In genomic region chr15:70475439-70475781, GRCh38 we compare ENCODE assay signal across 12 cellular contexts.
DNase-seq lines count a peak whose midpoint lies in the region; ATAC-seq, FAIRE-seq and TF ChIP-seq lines count a peak whose summit lies in the region.
"Had no signal": no experiment of that assay in that cellular context is flagged by ENCODE, and none has a peak within 500 bp of the region (broad histone marks: within the 10 kb centered on the region; RNA-seq: fewer than 3 reads in every experiment).

No MANE protein-coding gene starts in this region.

- no peaks in the 10 kb centered on the region for H3K79me2 ChIP-seq in endothelial cell of umbilical vein (ENCODE audit: control insufficient read depth, insufficient read depth, low read length)

- no peaks in the 10 kb centered on the region for H4K20me1 ChIP-seq in endothelial cell of umbilical vein (replicated peaks; ENCODE audit: control insufficient read depth, extremely low read depth, insufficient read depth, low read length)

- intact Hi-C loops in endothelial cell of umbilical vein (cut with micrococcal nuclease) = loop anchor here (1.0 to 10.0 kb wide), 4 partner anchors 33 to 918 kb away; no protein-coding TSS in a partner anchor

- H3K27ac Mint-ChIP-seq in CD8-positive, alpha-beta memory T cell = peak overlapping the region in 2 of 8 donors; percentile 47 to 61

- no peaks in the 10 kb centered on the region for H3K9me3 ChIP-seq in CD8-positive, alpha-beta memory T cell (ENCODE audit: low read length)
- H3K9me3 ChIP-seq in endothelial cell of umbilical vein (replicated peaks; ENCODE audit: control insufficient read depth, insufficient read depth, low read length) (no peaks in the 10 kb centered on the region), skeletal muscle satellite cell (replicated peaks; ENCODE audit: low read length) (no peaks in the 10 kb centered on the region), WERI-Rb-1 (ENCODE audit: severe bottlenecking) (no peaks in the 10 kb centered on the region)

- no peaks in the 10 kb centered on the region for H3K36me3 Mint-ChIP-seq in CD8-positive, alpha-beta memory T cell

- H3K9ac ChIP-seq in endothelial cell of umbilical vein (replicated peaks; ENCODE audit: extremely low read depth, insufficient read depth, low read length) (peak overlapping the region; percentile 49), skeletal muscle satellite cell (ENCODE audit: low read depth, low read length) (peak overlapping the region; percentile 71)

- POLR2A ChIA-PET in CD8-positive, alpha-beta memory T cell (lab: Charles Lee) = interaction anchor here (1.4 kb wide), 1 partner anchor 17 kb away, joined by 4 read pairs; no protein-coding TSS in a partner anchor
- POLR2A ChIA-PET in RWPE1 (lab: Yijun Ruan, JAX; ENCODE audit: low non-redundant PET) (no interaction called here), endothelial cell of umbilical vein (lab: Charles Lee) (no interaction called here)

- dilution Hi-C loops in endothelial cell of umbilical vein (cut with MboI; ENCODE audit: extremely low pct_ligation_motif_present, low sequenced_read_pairs) = no loop called here

- TF ChIP-seq POLR2A in endothelial cell of umbilical vein (IDR thresholded peaks at IDR 0.05; ENCODE audit: low read depth, low read length) = no peak

- peaks cover 43% of the 10 kb centered on the region for H3K4me1 ChIP-seq in CD8-positive, alpha-beta memory T cell (ENCODE audit: insufficient read depth, low read length)
- peaks cover 26% of the 10 kb centered on the region for H3K4me1 ChIP-seq in endothelial cell of umbilical vein (ENCODE audit: control insufficient read depth, extremely low read depth, insufficient read depth, low read length)
- H3K4me1 ChIP-seq in skeletal muscle satellite cell (ENCODE audit: control insufficient read depth, insufficient read depth, low read length) = peaks cover 34% of the 10 kb centered on the region

- H3K9me1 ChIP-seq in endothelial cell of umbilical vein (replicated peaks; ENCODE audit: control insufficient read depth, extremely low read depth, insufficient read depth, low read length) = no peaks in the 10 kb centered on the region

- no peak for FAIRE-seq in endothelial cell of umbilical vein (lab: Jason Lieb, UNC)
- FAIRE-seq: G401.6 had no signal

- H3K4me1 Mint-ChIP-seq in CD8-positive, alpha-beta memory T cell = peaks cover 42 to 56% (median 42%) of the 10 kb centered on the region in 3 donors

- H3K4me2 ChIP-seq in endothelial cell of umbilical vein (ENCODE audit: insufficient read depth, low read length) = peak overlapping the region; percentile 79
- peak overlapping the region; percentile 73 for H3K4me2 ChIP-seq in skeletal muscle satellite cell (ENCODE audit: low read length)

- H3K27me3 Mint-ChIP-seq in CD8-positive, alpha-beta memory T cell = peaks cover 7 to 23% of the 10 kb centered on the region in 2 donors

- TF ChIP-seq CTCF in RWPE1 (conservative IDR thresholded peaks at IDR 0.05; ENCODE audit: low read depth) (no peak), endothelial cell of umbilical vein (IDR thresholded peaks at IDR 0.05; ENCODE audit: extremely low read depth in 1 of 2, insufficient read depth in 1 of 2, low read depth in 1 of 2, low read length in 2 of 2) (no peak), WERI-Rb-1 (IDR thresholded peaks at IDR 0.05; ENCODE audit: low read depth, low read length) (no peak)

- no peak for DNase-seq in CD8-positive, alpha-beta memory T cell
- DNase-seq in RWPE1 (ENCODE audit: low spot score) = no peak
- no peak for DNase-seq in endothelial cell of umbilical vein (ENCODE audit: low read depth, low spot score)
- no peak for DNase-seq in NCI-H146 treated with DMSO at 0.1 percent for 48 hours (lab: John Stamatoyannopoulos, UW; ENCODE audit: unreplicated experiment)
- no peak for DNase-seq in WERI-Rb-1
- DNase-seq: activated CD8-positive, alpha-beta memory T cell treated with anti-CD3 and anti-CD28 coated beads, Interleukin-2, amount 50 U/mL, for 48 hours; NCI-H2171 had no signal

- H3K4me3 Mint-ChIP-seq in CD8-positive, alpha-beta memory T cell = peak overlapping the region in 6 of 7 donors; percentile 57 to 75 (median 66)

- ATAC-seq in HG02759 (IDR thresholded peaks at IDR 0.05; ENCODE audit: unreplicated experiment) (no peak), HG03432 (IDR thresholded peaks at IDR 0.05; ENCODE audit: unreplicated experiment) (no peak)

- H3K27me3 ChIP-seq in CD8-positive, alpha-beta memory T cell (ENCODE audit: insufficient read depth, low read length, poor library complexity, severe bottlenecking) = peaks cover 4% of the 10 kb centered on the region
- H3K27me3 ChIP-seq in endothelial cell of umbilical vein (ENCODE audit: control insufficient read depth in 2 of 2, insufficient read depth in 2 of 2, low read length in 2 of 2) (no peaks in the 10 kb centered on the region), skeletal muscle satellite cell (ENCODE audit: control insufficient read depth, insufficient read depth, low read length) (peaks cover 12% of the 10 kb centered on the region), WERI-Rb-1 (ENCODE audit: insufficient read depth, low read depth, severe bottlenecking) (no peaks in the 10 kb centered on the region)

- CTCF ChIA-PET in CD8-positive, alpha-beta memory T cell (lab: Charles Lee) = interaction anchor here (0.7 to 1.8 kb wide), 6 partner anchors 9 to 999 kb away, joined by 3 to 12 read pairs (median 3); no protein-coding TSS in a partner anchor
- CTCF ChIA-PET in RWPE1 (lab: Yijun Ruan, JAX) (interaction anchor here (0.6 to 1.7 kb wide), 2 partner anchors 12 to 780 kb away, joined by 4 to 9 read pairs; no protein-coding TSS in a partner anchor), endothelial cell of umbilical vein (lab: Charles Lee) (interaction anchor here (1.0 to 3.2 kb wide), 11 partner anchors 9 to 999 kb away, joined by 3 to 27 read pairs (median 4); no protein-coding TSS in a partner anchor)

- peak overlapping the region; percentile 87 for H2AFZ ChIP-seq in endothelial cell of umbilical vein (ENCODE audit: low read depth, low read length)

- BruUV-seq in endothelial cell of umbilical vein (replicated peaks; lab: Mats Ljungman, UMichigan) = TSS peak; percentile 24

- H3K9me3 Mint-ChIP-seq in CD8-positive, alpha-beta memory T cell = peaks cover 0 to 3% (median 0%) of the 10 kb centered on the region in 5 donors

- H3K36me3 ChIP-seq in CD8-positive, alpha-beta memory T cell (ENCODE audit: insufficient read depth, low read length) = no peaks in the 10 kb centered on the region
- no peaks in the 10 kb centered on the region for H3K36me3 ChIP-seq in endothelial cell of umbilical vein (ENCODE audit: control insufficient read depth in 2 of 2, extremely low read depth in 1 of 2, insufficient read depth in 2 of 2, low read length in 2 of 2)
- no peaks in the 10 kb centered on the region for H3K36me3 ChIP-seq in skeletal muscle satellite cell (ENCODE audit: insufficient read depth, low read length)
- H3K36me3 ChIP-seq in WERI-Rb-1 = no peaks in the 10 kb centered on the region

- H3K4me3 ChIP-seq in CD8-positive, alpha-beta memory T cell (ENCODE audit: low read length) = peak overlapping the region; percentile 38
- peak overlapping the region in 1 of 3 experiments; percentile 27 for H3K4me3 ChIP-seq in endothelial cell of umbilical vein (replicated peaks in 1 of 3; ENCODE audit: insufficient read depth in 1 of 3, low read depth in 1 of 3, low read length in 3 of 3)
- peak overlapping the region; percentile 54 for H3K4me3 ChIP-seq in skeletal muscle satellite cell (ENCODE audit: low read length)
- H3K4me3 ChIP-seq in WERI-Rb-1 (ENCODE audit: low read depth, low read length) = no peak overlapping the region
- H3K4me3 ChIP-seq: SK-N-MC had no signal

- no peak overlapping the region for H3K27ac ChIP-seq in CD8-positive, alpha-beta memory T cell (ENCODE audit: low read depth, low read length)
- H3K27ac ChIP-seq in RWPE1 = peak overlapping the region; percentile 92
- peak overlapping the region; percentile 88 for H3K27ac ChIP-seq in endothelial cell of umbilical vein (ENCODE audit: insufficient read depth, low read depth, low read length)
- no peak overlapping the region for H3K27ac ChIP-seq in WERI-Rb-1
- H3K27ac ChIP-seq: SK-N-MC had no signal

TF ChIP-seq in endothelial cell of umbilical vein, 7 proteins besides CTCF, POLR2A, EP300 and RAD21:
- no peak for TF ChIP-seq FOS (IDR thresholded peaks at IDR 0.05; ENCODE audit: borderline replicate concordance, insufficient read depth, low read length)
- no peak for TF ChIP-seq POLR2AphosphoS5 (IDR thresholded peaks at IDR 0.05; ENCODE audit: insufficient read depth, low read depth, low read length)
- no peak for TF ChIP-seq EZH2 (IDR thresholded peaks at IDR 0.05; ENCODE audit: borderline replicate concordance, low read depth, low read length, severe bottlenecking)
- no peak for TF ChIP-seq MAX (IDR thresholded peaks at IDR 0.05; ENCODE audit: insufficient read depth, insufficient read length)
- no peak for TF ChIP-seq GATA2 (IDR thresholded peaks at IDR 0.05; ENCODE audit: insufficient read depth, insufficient read length, low read depth, low read length)
- no peak for TF ChIP-seq MYC (IDR thresholded peaks at IDR 0.05; ENCODE audit: low read depth, low read length)
- no peak for TF ChIP-seq JUN (IDR thresholded peaks at IDR 0.05; ENCODE audit: borderline replicate concordance, insufficient read depth, insufficient read length, low read depth)

Comparison
In these comparisons a context has a peak if more than half of its experiments do, and no peak if none do; other contexts are left out.
1. H3K27ac ChIP-seq: peak in RWPE1 (single experiment) and endothelial cell of umbilical vein (single experiment); none in CD8-positive, alpha-beta memory T cell (single experiment) and WERI-Rb-1 (single experiment).